Comparison of ENCODE assay signal across 11 cellular contexts in the genomic region with DNA sequence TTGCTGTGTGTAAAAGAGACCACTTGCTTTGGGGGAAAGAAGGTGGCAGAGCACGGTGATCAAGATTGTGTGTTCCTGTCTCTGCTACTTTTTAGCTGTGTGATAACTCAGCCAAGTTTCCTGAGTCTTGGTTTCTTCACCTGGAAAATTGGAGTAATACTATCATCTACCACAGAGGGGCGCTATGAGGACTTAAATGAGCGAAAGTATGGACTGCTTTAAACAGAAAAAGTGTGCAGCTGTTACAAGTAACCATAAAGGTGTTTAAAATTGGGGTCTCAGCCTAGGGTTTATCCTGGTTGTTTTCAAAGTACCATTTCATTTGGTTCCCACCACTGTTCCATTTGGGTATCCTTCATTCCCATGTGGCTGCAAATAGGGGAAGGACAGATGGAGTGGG.
A peak's percentile ranks its signal among the peaks of the same experiment; 100 is the strongest.
DNase-seq lines count a peak whose midpoint lies in the region; ATAC-seq, FAIRE-seq and TF ChIP-seq lines count a peak whose summit lies in the region.
"Had no signal": no experiment of that assay in that cellular context is flagged by ENCODE, and none has a peak within 500 bp of the region (broad histone marks: within the 10 kb centered on the region; RNA-seq: fewer than 3 reads in every experiment).

No MANE protein-coding gene starts in this region.

- FAIRE-seq in astrocyte (lab: Jason Lieb, UNC) (no peak), HepG2 (lab: Jason Lieb, UNC) (no peak)

- H3K4me3 Mint-ChIP-seq in astrocyte (ENCODE audit: unreplicated experiment), result no peak overlapping the region
- H3K4me3 Mint-ChIP-seq: T-helper 1 cell treated with Interleukin-12 subunit alpha and Interleukin-12 subunit beta and Interleukin-4 antibody, amounts not matched to agents 30 μg/mL and 1 μg/mL, for 36 hours had no signal

- no peak overlapping the region for H2AK5ac ChIP-seq in IMR-90 (ENCODE audit: low read depth, low read length)

- no peak overlapping the region for H2BK20ac ChIP-seq in IMR-90 (ENCODE audit: low read depth, low read length)

- H4K5ac ChIP-seq in IMR-90 (ENCODE audit: low read depth, low read length), result no peak overlapping the region

- POLR2A ChIA-PET in IMR-90 (lab: Charles Lee; ENCODE audit: unreplicated experiment), result no interaction called here
- POLR2A ChIA-PET in HepG2 (lab: Yijun Ruan, JAX), result no interaction called here

- no peaks in the 10 kb centered on the region for H3K79me1 ChIP-seq in IMR-90 (ENCODE audit: low read depth in 1 of 2, low read length in 2 of 2)

- in situ Hi-C loops in G401 (cut with HindIII; ENCODE audit: low sequenced_read_pairs) (no loop called here), IMR-90 (cut with MboI; ENCODE audit: low sequenced_read_pairs) (no loop called here), HepG2 (cut with HindIII; ENCODE audit: extremely low pct_ligation_motif_present, low pct_unique_long_range_greater_than_20kb) (no loop called here)

- H3K4me3 ChIP-seq in IMR-90 (ENCODE audit: insufficient read depth, low read depth, low read length) (no peak overlapping the region), astrocyte (ENCODE audit: insufficient read depth, low read depth, low read length) (no peak overlapping the region), HepG2 (replicated peaks in 1 of 3; ENCODE audit: insufficient read depth in 1 of 3, low read depth in 2 of 3, low read length in 3 of 3) (no peak overlapping the region), suprapubic skin (no peak overlapping the region)

- H3K27ac ChIP-seq in IMR-90 (ENCODE audit: insufficient read depth, low read length) (no peak overlapping the region), astrocyte (ENCODE audit: low read depth, low read length) (no peak overlapping the region), HepG2 (ENCODE audit: extremely low read length, insufficient read depth, low read length) (no peak overlapping the region), suprapubic skin (no peak overlapping the region)
- H3K27ac ChIP-seq: HL-60 had no signal

- no peak overlapping the region for H3K27ac Mint-ChIP-seq in astrocyte (ENCODE audit: unreplicated experiment)
- H3K27ac Mint-ChIP-seq: T-helper 1 cell treated with Interleukin-12 subunit alpha and Interleukin-12 subunit beta and Interleukin-4 antibody, amounts not matched to agents 30 μg/mL and 1 μg/mL, for 36 hours had no signal

- ATAC-seq in IMR-90 (ENCODE audit: low read depth), result no peak
- no peak for ATAC-seq in HepG2
- ATAC-seq in GM19397 (IDR thresholded peaks at IDR 0.05; ENCODE audit: unreplicated experiment), result no peak
- ATAC-seq: left cardiac atrium had no signal

- H3K9me1 ChIP-seq in IMR-90 (ENCODE audit: insufficient read depth, low read length), result no peaks in the 10 kb centered on the region

- no peak overlapping the region for H3K23ac ChIP-seq in IMR-90 (ENCODE audit: low read depth, low read length)

- H3K27me3 ChIP-seq in IMR-90 (ENCODE audit: control insufficient read depth, insufficient read depth, low read length) (no peaks in the 10 kb centered on the region), astrocyte (ENCODE audit: insufficient read depth, low read length) (no peaks in the 10 kb centered on the region), HepG2 (ENCODE audit: control insufficient read depth in 1 of 2, insufficient read depth in 2 of 2, low read length in 2 of 2) (no peaks in the 10 kb centered on the region; a peak in 1 of 5 replicates), suprapubic skin (peaks cover 22% of the 10 kb centered on the region)

- H4K91ac ChIP-seq in IMR-90 (ENCODE audit: insufficient read depth, low read depth, low read length), result no peak overlapping the region

- no peak overlapping the region for H2BK15ac ChIP-seq in IMR-90 (ENCODE audit: low read depth, low read length)

- H2BK5ac ChIP-seq in IMR-90 (ENCODE audit: low read depth, low read length, poor library complexity, severe bottlenecking), result no peak overlapping the region

- TF ChIP-seq POLR2A in IMR-90 (IDR thresholded peaks at IDR 0.05; ENCODE audit: low read depth, low read length) (no peak), HepG2 (IDR thresholded peaks at IDR 0.05; ENCODE audit: insufficient read depth in 1 of 2, low read depth in 2 of 2, low read length in 2 of 2) (no peak), suprapubic skin (IDR thresholded peaks at IDR 0.05) (no peak)

- peaks cover 31% of the 10 kb centered on the region for H3K27me3 Mint-ChIP-seq in astrocyte (ENCODE audit: low read depth, unreplicated experiment)

- no peak overlapping the region for H3K4ac ChIP-seq in IMR-90 (ENCODE audit: low read depth, low read length)

- TF ChIP-seq RAD21 in IMR-90 (IDR thresholded peaks at IDR 0.05; ENCODE audit: low read length) (peak; percentile 21; the same call in 1 of the 2 replicates), HepG2 (CRISPR knock-in tag; IDR thresholded peaks at IDR 0.05) (no peak)

- H3K36me3 Mint-ChIP-seq in astrocyte (ENCODE audit: low read depth, unreplicated experiment), result no peaks in the 10 kb centered on the region

- intact Hi-C loops in IMR-90 (cut with micrococcal nuclease) (no loop called here), HepG2 (cut with micrococcal nuclease; ENCODE audit: unreplicated experiment) (no loop called here)

- no peak overlapping the region for H3K14ac ChIP-seq in IMR-90 (replicated peaks; ENCODE audit: low read depth, low read length)

- no peak overlapping the region for H3K4me2 ChIP-seq in IMR-90 (ENCODE audit: low read depth, low read length)
- no peak overlapping the region for H3K4me2 ChIP-seq in astrocyte (ENCODE audit: low read length)
- no peak overlapping the region for H3K4me2 ChIP-seq in HepG2 (ENCODE audit: low read depth, low read length)

- no peak overlapping the region for H2AK9ac ChIP-seq in IMR-90 (replicated peaks; ENCODE audit: low read depth, low read length, poor library complexity)

- no CpG with 5 or more reads among the region's 3 CpGs for WGBS in IMR-90 (ENCODE audit: extremely low coverage in 2 of 2, insufficient read length in 1 of 2), 2 experiments
- WGBS in HepG2 (ENCODE audit: low lambda C conversion rate), result 1% methylated on average over 3 of the region's 3 CpGs
- WGBS in suprapubic skin, result 11% methylated on average over 3 of the region's 3 CpGs

- H3K9me3 Mint-ChIP-seq in astrocyte (ENCODE audit: unreplicated experiment), result peaks cover 3% of the 10 kb centered on the region
- H3K9me3 Mint-ChIP-seq: T-helper 1 cell treated with Interleukin-12 subunit alpha and Interleukin-12 subunit beta and Interleukin-4 antibody, amounts not matched to agents 30 μg/mL and 1 μg/mL, for 36 hours had no signal

- no peak overlapping the region for H2BK120ac ChIP-seq in IMR-90 (ENCODE audit: low read depth, low read length)

- TF ChIP-seq EP300 in HepG2 (IDR thresholded peaks at IDR 0.05; ENCODE audit: low read depth in 2 of 2, low read length in 2 of 2) (no peak), HepG2 (CRISPR knock-in tag; IDR thresholded peaks at IDR 0.05; ENCODE audit: borderline replicate concordance) (no peak), suprapubic skin (IDR thresholded peaks at IDR 0.05) (no peak)

- H3K9ac ChIP-seq in IMR-90 (ENCODE audit: low read depth, low read length), result no peak overlapping the region
- H3K9ac ChIP-seq in astrocyte (ENCODE audit: low read length), result no peak overlapping the region
- H3K9ac ChIP-seq in HepG2 (ENCODE audit: insufficient read depth, low read depth, low read length), result no peak overlapping the region

- no peaks in the 10 kb centered on the region for H3K4me1 ChIP-seq in IMR-90 (ENCODE audit: control insufficient read depth, insufficient read depth, low read length)
- H3K4me1 ChIP-seq in astrocyte (ENCODE audit: insufficient read depth, low read length), result no peaks in the 10 kb centered on the region
- 0 out of 2 replicates have a peak, but pooled peaks cover 5% of the 10 kb centered on the region for H3K4me1 ChIP-seq in HepG2 (ENCODE audit: insufficient read depth, low read length)
- no peaks in the 10 kb centered on the region for H3K4me1 ChIP-seq in suprapubic skin

- H4K20me1 ChIP-seq in IMR-90 (ENCODE audit: insufficient read depth, low read length) (no peaks in the 10 kb centered on the region), astrocyte (ENCODE audit: insufficient read depth, low read length) (no peaks in the 10 kb centered on the region), HepG2 (ENCODE audit: insufficient read depth, low read length) (no peaks in the 10 kb centered on the region)

- dilution Hi-C loops in IMR-90 (cut with HindIII; ENCODE audit: low sequenced_read_pairs, unreplicated experiment), result no loop called here

- no peak overlapping the region for H4K8ac ChIP-seq in IMR-90 (ENCODE audit: low read depth in 2 of 2, low read length in 2 of 2)

- H3K36me3 ChIP-seq in IMR-90 (ENCODE audit: control insufficient read depth, insufficient read depth, low read length) (no peaks in the 10 kb centered on the region), astrocyte (ENCODE audit: insufficient read depth, low read length) (no peaks in the 10 kb centered on the region), HepG2 (replicated peaks in 1 of 2; ENCODE audit: control insufficient read depth in 1 of 2, insufficient read depth in 2 of 2, low read length in 2 of 2) (no peaks in the 10 kb centered on the region), suprapubic skin (no peaks in the 10 kb centered on the region)

- peaks cover 2% of the 10 kb centered on the region for H3K4me1 Mint-ChIP-seq in astrocyte (ENCODE audit: low read depth, unreplicated experiment)

- H2AFZ ChIP-seq in IMR-90 (replicated peaks; ENCODE audit: low read length, poor library complexity) (no peak overlapping the region), astrocyte (ENCODE audit: low read depth, low read length) (no peak overlapping the region), HepG2 (ENCODE audit: low read length) (no peak overlapping the region)

- BruUV-seq in IMR-90 (replicated peaks; lab: Mats Ljungman, UMichigan) (no TSS peak), HepG2 (replicated peaks; lab: Mats Ljungman, UMichigan) (no TSS peak)

- CTCF ChIA-PET in IMR-90 (lab: Yijun Ruan, JAX), result no interaction called here
- CTCF ChIA-PET in HepG2 (lab: Yijun Ruan, JAX; ENCODE audit: low intra/inter-chr PET ratio, low total read pairs), result interaction anchor here (1.3 to 1.6 kb wide), 2 partner anchors 131 to 394 kb away, joined by 6 read pairs; no protein-coding TSS in a partner anchor

- H3K56ac ChIP-seq in IMR-90 (ENCODE audit: extremely low read depth, insufficient read depth, low read length), result no peak overlapping the region

- H3K18ac ChIP-seq in IMR-90 (ENCODE audit: low read depth, low read length), result no peak overlapping the region

- H3K79me2 ChIP-seq in astrocyte (ENCODE audit: insufficient read depth, low read length) (no peaks in the 10 kb centered on the region), HepG2 (ENCODE audit: insufficient read depth, low read length) (no peaks in the 10 kb centered on the region)

- H3K9me3 ChIP-seq in IMR-90 (ENCODE audit: control insufficient read depth, insufficient read depth, low read length) (no peaks in the 10 kb centered on the region; the same call in 1 of the 2 replicates), astrocyte (ENCODE audit: insufficient read depth, low read depth, low read length) (no peaks in the 10 kb centered on the region), HepG2 (ENCODE audit: low read length) (no peaks in the 10 kb centered on the region), suprapubic skin (no peaks in the 10 kb centered on the region)

- DNase-seq in G401 (ENCODE audit: low spot score) (peak; percentile 46), IMR-90 (no peak), astrocyte (ENCODE audit: low read depth) (no peak), HepG2 (ENCODE audit: low spot score) (peak; percentile 13), suprapubic skin (ENCODE audit: low spot score in 2 of 2) (no peak)
- no peak for DNase-seq in activated CD4-positive, CD25-positive, alpha-beta regulatory T cell (lab: John Stamatoyannopoulos, UW)
- DNase-seq: left cardiac atrium; stimulated activated CD4-positive, alpha-beta T cell treated with anti-CD3 and anti-CD28 coated beads, Interleukin-4, amount 100 ng/mL, for 4 hours had no signal

- TF ChIP-seq CTCF in IMR-90 (conservative IDR thresholded peaks at IDR 0.05; ENCODE audit: low read depth, low read length) (peak; percentile 20; the same call in 1 of the 2 replicates), astrocyte (IDR thresholded peaks at IDR 0.05; ENCODE audit: insufficient read depth, low read depth, low read length) (peak; percentile 27), HepG2 (CRISPR knock-in tag; IDR thresholded peaks at IDR 0.05) (peak; percentile 61), suprapubic skin (IDR thresholded peaks at IDR 0.05) (no peak)

Comparison
In these comparisons a context has a peak if more than half of its experiments do, and no peak if none do; other contexts are left out.
1. DNase-seq: peak in G401 (single experiment) and HepG2 (single experiment); none in IMR-90 (single experiment), astrocyte (single experiment), activated CD4-positive, CD25-positive, alpha-beta regulatory T cell (0 of 4) and suprapubic skin (0 of 2).
2. CTCF ChIP-seq: peak in IMR-90 (single experiment), astrocyte (single experiment) and HepG2 (single experiment); none in suprapubic skin (0 of 2).